ENCODE assay signal across 10 cellular contexts in genomic region chr4:25875281-25875745, GRCh38. TPM values are rescaled to one million over a fixed set of nuclear protein-coding genes. Genes with fewer than 3 reads are reported as not detected.
DNase-seq lines count a peak whose midpoint lies in the region; ATAC-seq and TF ChIP-seq lines count a peak whose summit lies in the region.
"Had no signal": no experiment of that assay in that cellular context is flagged by ENCODE, and none has a peak within 500 bp of the region (broad histone marks: within the 10 kb centered on the region; RNA-seq: fewer than 3 reads in every experiment).

No MANE protein-coding gene starts in this region.

- H3K4me1 ChIP-seq in mucosa of rectum (ENCODE audit: control insufficient read depth in 2 of 2, insufficient read depth in 2 of 2, low read length in 2 of 2) (no peaks in the 10 kb centered on the region), adrenal gland (replicated peaks in 1 of 2) (no peaks in the 10 kb centered on the region), right lobe of liver (no peaks in the 10 kb centered on the region)

- H3K36me3 ChIP-seq in mucosa of rectum (ENCODE audit: control insufficient read depth in 2 of 2, insufficient read depth in 2 of 2, low read length in 2 of 2): no peaks in the 10 kb centered on the region
- H3K36me3 ChIP-seq in adrenal gland (replicated peaks in 1 of 2): no peaks in the 10 kb centered on the region
- H3K36me3 ChIP-seq in right lobe of liver: no peaks in the 10 kb centered on the region

- no peak for TF ChIP-seq POLR2A in adrenal gland (IDR thresholded peaks at IDR 0.05)
- TF ChIP-seq POLR2A in right lobe of liver (IDR thresholded peaks at IDR 0.05): no peak

- H3K9me3 ChIP-seq in mucosa of rectum (ENCODE audit: control insufficient read depth in 2 of 2, low read length in 2 of 2) (no peaks in the 10 kb centered on the region), adrenal gland (replicated peaks in 1 of 3) (no peaks in the 10 kb centered on the region), right lobe of liver (no peaks in the 10 kb centered on the region)

- H3K27me3 ChIP-seq in mucosa of rectum (ENCODE audit: control insufficient read depth in 2 of 2, insufficient read depth in 2 of 2, low read length in 2 of 2) (no peaks in the 10 kb centered on the region), adrenal gland (no peaks in the 10 kb centered on the region), right lobe of liver (no peaks in the 10 kb centered on the region)

- TF ChIP-seq CTCF in foreskin fibroblast (IDR thresholded peaks at IDR 0.05; ENCODE audit: low read depth, low read length) (no peak), adrenal gland (IDR thresholded peaks at IDR 0.05) (no peak), right lobe of liver (IDR thresholded peaks at IDR 0.05) (no peak)

- intact Hi-C loops in adrenal gland (cut with DNase I) (no loop called here), right lobe of liver (cut with DNase I) (no loop called here)

- H3K27ac ChIP-seq in mucosa of rectum (ENCODE audit: low read depth in 2 of 2, low read length in 2 of 2): peak overlapping the region; percentile 34 to 56
- H3K27ac ChIP-seq in adrenal gland: no peak overlapping the region
- no peak overlapping the region for H3K27ac ChIP-seq in right lobe of liver

- H3K4me3 ChIP-seq in mucosa of rectum (ENCODE audit: low read length in 2 of 2) (no peak overlapping the region), foreskin fibroblast (ENCODE audit: low read depth in 1 of 2, low read length in 2 of 2) (no peak overlapping the region), adrenal gland (no peak overlapping the region), right lobe of liver (no peak overlapping the region)
- H3K4me3 ChIP-seq: smooth muscle cell had no signal

- 84 to 92% (median 87%) methylated on average over 7 of the region's 7 CpGs for WGBS in adrenal gland, 4 donors
- 68% methylated on average over 7 of the region's 7 CpGs for WGBS in right lobe of liver (ENCODE audit: insufficient coverage, low coverage, low lambda C conversion rate, missing lambda C conversion rate)

- DNase-seq in foreskin fibroblast (no peak), adrenal gland (no peak), right lobe of liver (no peak), NCI-H526 (lab: John Stamatoyannopoulos, UW) (no peak)

- ATAC-seq in GM19023 (IDR thresholded peaks at IDR 0.05; ENCODE audit: unreplicated experiment) (peak; percentile 48), HG02588 (IDR thresholded peaks at IDR 0.05; ENCODE audit: unreplicated experiment) (peak; percentile 58), HG03378 (IDR thresholded peaks at IDR 0.05; ENCODE audit: unreplicated experiment) (peak; percentile 47), right lobe of liver (no peak)
- ATAC-seq: natural killer cell treated with Interleukin-12 subunit alpha and Interleukin-12 subunit beta and Interleukin-15 and Interleukin-18, amount 100 ng/mL, for 72 hours had no signal

- H3K9ac ChIP-seq in mucosa of rectum (ENCODE audit: low read depth in 1 of 2, low read length in 2 of 2): no peak overlapping the region

RNA-seq across cellular contexts. Expression of gene SEL1L3, which starts 12.5 kb away (rescaled TPM):
- total RNA-seq in adrenal gland: 10 to 100 TPM in 4 of 8 donors, 1 to 10 TPM in 4; 2.3 to 23.7 (median 8.6) TPM
- polyA plus RNA-seq in adrenal gland: 10 to 100 TPM in 1 of 3 donors, 1 to 10 TPM in 2; 2.7 to 14.2 (median 2.8) TPM
- 10 to 100 TPM in 3 of 6 experiments, 1 to 10 TPM in 3; 5.0 to 33.6 (median 13.3) TPM for total RNA-seq in right lobe of liver

RNA-seq across cellular contexts. Expression of gene SMIM20, which starts 38.7 kb away (rescaled TPM):
- total RNA-seq in adrenal gland (10 to 100 TPM; 32.7 to 62.8 (median 40.6) TPM), right lobe of liver (10 to 100 TPM; 16.0 to 32.5 (median 21.9) TPM)
- 10 to 100 TPM; 22.9 to 52.9 (median 28.6) TPM for polyA plus RNA-seq in adrenal gland

Comparison
In these comparisons a context has a peak if more than half of its experiments do, and no peak if none do; other contexts are left out.
1. ATAC-seq: peak in GM19023 (single experiment), HG02588 (single experiment) and HG03378 (single experiment); none in right lobe of liver (0 of 4).
2. H3K27ac ChIP-seq: peak in mucosa of rectum (2 of 2); none in adrenal gland (0 of 5) and right lobe of liver (0 of 3).